In the genomic region with DNA sequence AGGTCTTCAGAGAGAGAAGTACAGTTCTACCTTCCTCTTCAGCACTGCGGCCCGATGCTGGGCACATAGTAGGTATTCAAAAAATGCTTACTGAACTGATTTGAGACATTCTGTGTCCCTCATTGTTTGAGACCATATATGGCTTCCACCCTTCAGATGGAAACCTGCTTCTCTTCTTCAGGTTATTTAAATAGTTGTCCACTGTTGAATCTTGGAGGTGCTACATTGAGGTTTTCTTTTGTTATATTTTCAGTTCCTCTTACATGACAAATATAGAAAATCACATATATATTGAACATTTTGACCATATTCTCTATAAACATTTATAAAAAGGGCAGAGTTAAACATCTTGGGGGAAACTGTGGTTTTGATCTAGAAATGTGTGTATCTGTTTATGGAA, we compare ENCODE assay signal across 14 cellular contexts.
"Had no signal": no experiment of that assay in that cellular context is flagged by ENCODE, and none has a peak within 500 bp of the region (broad histone marks: within the 10 kb centered on the region; RNA-seq: fewer than 3 reads in every experiment).

No MANE protein-coding gene starts in this region.

- H3K27ac ChIP-seq: adrenal gland, breast epithelium, coronary artery, left lung, spleen, WERI-Rb-1 had no signal

- H3K4me1 ChIP-seq: adrenal gland, breast epithelium, left lung, spleen had no signal

- H3K9me3 ChIP-seq: adrenal gland, breast epithelium, left lung, spleen had no signal

- ATAC-seq: activated naive CD4-positive, alpha-beta T cell treated with anti-CD3 and anti-CD28 coated beads, Interleukin-2, amount 50 U/mL, for 72 hours; left lung; stimulated activated naive B cell treated with anti-CD40 and anti-IgM and Interleukin-4, amounts not matched to agents 10 μg/mL and 1 μg/mL and 100 μg/mL, for 72 hours had no signal

- H3K27me3 ChIP-seq: adrenal gland, breast epithelium, left lung, spleen had no signal

- H3K36me3 ChIP-seq: adrenal gland, breast epithelium, left lung, spleen, WERI-Rb-1 had no signal

- H3K4me3 ChIP-seq: adrenal gland, breast epithelium, coronary artery, left lung, spleen had no signal

- DNase-seq: activated CD4-positive, alpha-beta T cell treated with anti-CD3 and anti-CD28 coated beads for 1 hour; activated gamma-delta T cell; adrenal gland; mammary epithelial cell; midbrain; nephron progenitor cell; nucleus accumbens; spleen; stimulated activated naive B cell treated with anti-CD40 and anti-IgM and Interleukin-4, amounts not matched to agents 10 μg/mL and 1 μg/mL and 100 μg/mL, for 72 hours; WERI-Rb-1 had no signal
